10 cellular contexts compared by ENCODE assay signal in genomic region chrX:353566-354535, GRCh38.
"Had no signal": no experiment of that assay in that cellular context is flagged by ENCODE, and none has a peak within 500 bp of the region (broad histone marks: within the 10 kb centered on the region; RNA-seq: fewer than 3 reads in every experiment).

No MANE protein-coding gene starts in this region.

- DNase-seq: activated CD8-positive, alpha-beta memory T cell treated with anti-CD3 and anti-CD28 coated beads, Interleukin-2, amount 50 U/mL, for 48 hours; activated CD8-positive, alpha-beta T cell treated with anti-CD3 and anti-CD28 coated beads for 36 hours; activated naive CD4-positive, alpha-beta T cell treated with Interleukin-2 at 50 U/mL for 16 hours; colonic mucosa; effector CD4-positive, alpha-beta T cell; left colon; stimulated activated CD4-positive, alpha-beta T cell treated with anti-CD3 and anti-CD28 coated beads, Interleukin-15, amount 100 ng/mL, for 24 hours; stimulated activated CD4-positive, alpha-beta T cell treated with anti-CD3 and anti-CD28 coated beads, Interleukin-4, amount 100 ng/mL, for 24 hours had no signal

- H3K4me1 Mint-ChIP-seq: memory B cell had no signal

- H3K4me3 Mint-ChIP-seq: activated CD8-positive, alpha-beta T cell treated with anti-CD3 and anti-CD28 coated beads for 36 hours; activated T-helper 1 cell treated with anti-CD3 and anti-CD28 coated beads, Interleukin-12 subunit alpha, Interleukin-12 subunit beta, Interleukin-2, Interleukin-4 antibody, amounts not matched to agents 30 ng/mL and 10 ng/mL and 1 ng/mL, durations not matched to agents 14 hours and 24 hours and 36 hours had no signal

- H3K9me3 Mint-ChIP-seq: memory B cell had no signal

- ATAC-seq: activated CD8-positive, alpha-beta T cell treated with anti-CD3 and anti-CD28 coated beads for 36 hours; left colon had no signal

- H3K27me3 Mint-ChIP-seq: activated CD8-positive, alpha-beta T cell treated with anti-CD3 and anti-CD28 coated beads for 36 hours; memory B cell had no signal

- H3K27ac Mint-ChIP-seq: activated CD8-positive, alpha-beta T cell treated with anti-CD3 and anti-CD28 coated beads for 36 hours; activated T-helper 1 cell treated with anti-CD3 and anti-CD28 coated beads, Interleukin-12 subunit alpha, Interleukin-12 subunit beta, Interleukin-2, Interleukin-4 antibody, amounts not matched to agents 30 ng/mL and 10 ng/mL and 1 ng/mL, durations not matched to agents 14 hours and 24 hours and 36 hours; memory B cell had no signal
